Comparison of ENCODE assay signal across 8 cellular contexts in the genomic region with DNA sequence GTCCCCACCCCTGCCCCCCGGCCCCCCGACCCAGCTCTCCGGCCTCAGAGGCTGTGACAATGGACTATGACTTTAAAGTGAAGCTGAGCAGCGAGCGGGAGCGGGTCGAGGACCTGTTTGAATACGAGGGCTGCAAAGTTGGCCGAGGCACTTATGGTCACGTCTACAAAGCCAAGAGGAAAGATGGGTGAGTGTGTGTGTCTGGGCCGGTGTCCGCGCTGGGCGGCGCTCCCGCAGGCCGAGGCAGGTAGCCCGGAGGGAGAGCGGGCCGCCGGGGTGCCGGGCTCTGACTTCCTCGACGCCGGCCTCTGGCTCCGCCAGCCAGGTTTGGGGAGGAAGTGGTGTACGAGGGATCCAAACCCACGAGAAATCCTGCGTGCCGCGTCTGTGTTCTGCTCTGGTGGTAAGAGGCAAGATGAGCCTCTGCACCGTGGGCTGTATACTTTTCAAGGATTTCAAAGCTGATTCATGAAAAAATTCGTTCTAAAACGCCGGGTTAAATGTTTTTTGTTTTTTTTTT. TPM values are rescaled to one million over a fixed set of nuclear protein-coding genes. Genes with fewer than 3 reads are reported as not detected.
A peak's percentile ranks its signal among the peaks of the same experiment; 100 is the strongest.
DNase-seq lines count a peak whose midpoint lies in the region; ATAC-seq and TF ChIP-seq lines count a peak whose summit lies in the region.

No MANE protein-coding gene starts in this region.

- ATAC-seq in GM21737 (IDR thresholded peaks at IDR 0.05; ENCODE audit: unreplicated experiment) (peak; percentile 35), body of pancreas (peak; percentile 65)

- TF ChIP-seq POLR2A in body of pancreas (IDR thresholded peaks at IDR 0.05), result no peak

- peaks cover 30% of the 10 kb centered on the region for H3K4me1 ChIP-seq in body of pancreas
- H3K4me1 ChIP-seq in iPS-20b (ENCODE audit: insufficient read depth, low read length), result peaks cover 20% of the 10 kb centered on the region; the same call in 1 of the 2 replicates
- H3K4me1 ChIP-seq in skeletal muscle tissue (ENCODE audit: control insufficient read depth in 3 of 3, insufficient read depth in 3 of 3, low read length in 3 of 3), result peaks cover 0 to 25% (median 5%) of the 10 kb centered on the region in 3 donors

- TF ChIP-seq CTCF in body of pancreas (IDR thresholded peaks at IDR 0.05), result peak in 1 of 7 experiments; percentile 8

- intact Hi-C loops in body of pancreas (cut with DNase I), result no loop called here

- H3K9me3 ChIP-seq in body of pancreas, result no peaks in the 10 kb centered on the region
- no peaks in the 10 kb centered on the region for H3K9me3 ChIP-seq in iPS-20b (ENCODE audit: insufficient read depth, low read depth, low read length)
- H3K9me3 ChIP-seq in skeletal muscle tissue (ENCODE audit: control insufficient read depth in 3 of 3, low read length in 3 of 3), result no peaks in the 10 kb centered on the region

- WGBS in body of pancreas, 2 donors, result 0 to 1% methylated on average over 25 to 32 of the region's 35 CpGs

- no peaks in the 10 kb centered on the region for H3K27me3 ChIP-seq in body of pancreas
- H3K27me3 ChIP-seq in iPS-20b (ENCODE audit: insufficient read depth, low read length), result peaks cover 9% of the 10 kb centered on the region
- H3K27me3 ChIP-seq in skeletal muscle tissue (ENCODE audit: control insufficient read depth in 3 of 3, insufficient read depth in 3 of 3, low read length in 3 of 3), result no peaks in the 10 kb centered on the region

- H3K36me3 ChIP-seq in body of pancreas (replicated peaks in 1 of 2; ENCODE audit: insufficient read depth in 1 of 2, low read depth in 2 of 2) (no peaks in the 10 kb centered on the region), iPS-20b (ENCODE audit: insufficient read depth, low read depth, low read length) (no peaks in the 10 kb centered on the region), skeletal muscle tissue (ENCODE audit: control insufficient read depth in 3 of 3, insufficient read depth in 3 of 3, low read length in 3 of 3) (no peaks in the 10 kb centered on the region)

- DNase-seq in ELR (ENCODE audit: low read depth) (peak; percentile 62), KG1 (lab: John Stamatoyannopoulos, UW) (peak; percentile 29), T-helper 9 cell (peak; percentile 55), body of pancreas (peak; percentile 61 to 77 (median 66)), cortex of kidney (lab: John Stamatoyannopoulos, UW) (no peak)

- H3K27ac ChIP-seq in body of pancreas (peak overlapping the region; percentile 88 to 94 (median 91)), iPS-20b (ENCODE audit: low read length) (no peak overlapping the region), skeletal muscle tissue (ENCODE audit: low read depth, low read length) (peak overlapping the region; percentile 92)

- H3K4me3 ChIP-seq in body of pancreas (peak overlapping the region; percentile 57 to 69), iPS-20b (ENCODE audit: low read length) (peak overlapping the region; percentile 97), skeletal muscle tissue (ENCODE audit: low read length in 3 of 3) (peak overlapping the region; percentile 80 to 84 (median 82))

- H3K9ac ChIP-seq in iPS-20b (ENCODE audit: low read depth, low read length) (peak overlapping the region; percentile 93), skeletal muscle tissue (ENCODE audit: low read depth in 1 of 3, low read length in 3 of 3) (peak overlapping the region; percentile 78 to 86 (median 86))

RNA-seq across cellular contexts. Expression of gene CDK8, which starts 0.7 kb away (rescaled TPM):
- 10 to 100 TPM; 12.7 to 13.8 TPM for total RNA-seq in body of pancreas
- 17.7 TPM for total RNA-seq in skeletal muscle tissue

RNA-seq across cellular contexts. Expression of gene RNF6, which starts 32.5 kb away (rescaled TPM):
- total RNA-seq in body of pancreas, result 10 to 100 TPM in 1 of 2 donors, 1 to 10 TPM in 1; 6.9 to 13.0 TPM
- 14.1 TPM for total RNA-seq in skeletal muscle tissue
